8 cellular contexts compared by ENCODE assay signal in the genomic region with DNA sequence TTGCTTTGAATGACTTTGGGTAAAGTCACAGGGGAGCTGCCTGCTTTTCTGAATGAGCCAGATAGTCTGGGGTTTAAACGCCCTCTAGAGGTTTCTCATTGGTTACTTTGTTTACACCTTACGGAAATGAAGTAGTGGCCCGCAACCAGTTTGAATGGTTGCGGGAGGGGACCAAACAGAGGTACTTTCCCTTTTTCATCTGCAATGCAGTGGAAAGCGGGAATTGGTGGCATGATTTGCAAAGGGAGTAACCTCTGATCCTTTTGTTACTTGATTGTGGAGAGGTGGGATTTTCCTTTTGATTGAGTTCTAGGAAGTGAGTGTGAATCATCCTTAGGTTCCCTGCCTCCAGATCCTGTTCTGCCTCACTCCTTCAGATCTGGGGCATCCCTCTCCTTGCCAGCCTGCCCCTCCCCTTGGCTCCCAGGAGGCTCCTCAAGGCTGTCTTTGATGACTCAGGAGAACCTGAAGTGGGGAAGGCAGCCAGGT. TPM values are rescaled to one million over a fixed set of nuclear protein-coding genes. Genes with fewer than 3 reads are reported as not detected.
A peak's percentile ranks its signal among the peaks of the same experiment; 100 is the strongest.
DNase-seq lines count a peak whose midpoint lies in the region; ATAC-seq, FAIRE-seq and TF ChIP-seq lines count a peak whose summit lies in the region.

No MANE protein-coding gene starts in this region.

- no peak for TF ChIP-seq POLR2A in A549 (IDR thresholded peaks at IDR 0.05; ENCODE audit: low read length)

- H3K4me2 ChIP-seq in A549, result peak overlapping the region; percentile 47
- peak overlapping the region; percentile 72 for H3K4me2 ChIP-seq in GM23248 (ENCODE audit: unreplicated experiment)

- no peak for TF ChIP-seq EP300 in A549 (IDR thresholded peaks at IDR 0.05)

- H3K9ac ChIP-seq in GM23248 (no peak overlapping the region), adipocyte (ENCODE audit: low read length) (no peak overlapping the region)

- H3K4me1 ChIP-seq in A549 (peaks cover 9% of the 10 kb centered on the region; the same call in 1 of the 3 replicates), GM23248 (ENCODE audit: insufficient read depth) (peaks cover 30% of the 10 kb centered on the region), adipocyte (ENCODE audit: control insufficient read depth, insufficient read depth, low read length) (peaks cover 26% of the 10 kb centered on the region)

- H3K4me3 ChIP-seq in A549, result no peak overlapping the region
- H3K4me3 ChIP-seq in GM23248, result peak overlapping the region; percentile 52
- H3K4me3 ChIP-seq in adipocyte (ENCODE audit: low read length), result peak overlapping the region; percentile 53

- no peaks in the 10 kb centered on the region for H3K9me2 ChIP-seq in GM23248 (ENCODE audit: insufficient read depth)

- TF ChIP-seq CTCF in A549 (IDR thresholded peaks at IDR 0.05) (peak; percentile 43), LNCAP (IDR thresholded peaks at IDR 0.05) (peak; percentile 52; the same call in 1 of the 2 replicates)

- peak; percentile 70 to 79; a peak in 4 of 6 replicates for ATAC-seq in A549

- no peaks in the 10 kb centered on the region for H3K9me3 ChIP-seq in A549
- no peaks in the 10 kb centered on the region for H3K9me3 ChIP-seq in GM23248 (ENCODE audit: low read depth)
- H3K9me3 ChIP-seq in adipocyte (ENCODE audit: control insufficient read depth, low read length), result no peaks in the 10 kb centered on the region

- peaks cover 9% of the 10 kb centered on the region; the same call in 1 of the 2 replicates for H3F3A ChIP-seq in GM23248 (ENCODE audit: insufficient read depth)

- peak in 1 of 2 experiments; percentile 13; a peak in 2 of 5 replicates for TF ChIP-seq RAD21 in A549 (conservative IDR thresholded peaks at IDR 0.05 in 1 of 2, IDR thresholded peaks at IDR 0.05 in 1 of 2)

- 7% methylated on average over 5 of the region's 5 CpGs for WGBS in A549 (ENCODE audit: missing lambda C conversion rate)
- WGBS in GM23248 (ENCODE audit: low coverage in 1 of 2, low lambda C conversion rate in 2 of 2, missing lambda C conversion rate in 2 of 2), 2 experiments, result 0 to 1% methylated on average over 5 of the region's 5 CpGs

- H3K27ac ChIP-seq in A549, result no peak overlapping the region; a peak in 1 of 6 replicates
- H3K27ac ChIP-seq in GM23248, result no peak overlapping the region

- H2AFZ ChIP-seq in GM23248, result peak overlapping the region; percentile 61; the same call in 1 of the 2 replicates

- no peaks in the 10 kb centered on the region for H3K79me2 ChIP-seq in GM23248 (ENCODE audit: insufficient read depth)

- POLR2A ChIA-PET in A549 (lab: Yijun Ruan, JAX), result no interaction called here

- in situ Hi-C loops in GM23248 (cut with MboI), result no loop called here

- H3K27me3 ChIP-seq in GM23248 (replicated peaks; ENCODE audit: insufficient read depth) (no peaks in the 10 kb centered on the region), adipocyte (replicated peaks; ENCODE audit: control insufficient read depth, insufficient read depth, low read length) (no peaks in the 10 kb centered on the region)

- DNase-seq in A549 (ENCODE audit: low read depth in 1 of 2, low spot score in 1 of 2) (peak in 1 of 2 experiments; percentile 25), EH (ENCODE audit: low read depth) (peak; percentile 60), GM23248 (peak; percentile 52), adipocyte (ENCODE audit: low read depth) (peak; percentile 57), left kidney (ENCODE audit: low read depth, low spot score) (peak; percentile 65), hippocampal formation (lab: John Stamatoyannopoulos, UW) (no peak)
- DNase-seq in NK-92 treated with Interleukin-12 subunit alpha and Interleukin-12 subunit beta, amount 100 ng/mL, for 24 hours (lab: John Stamatoyannopoulos, UW), result no peak

- no peaks in the 10 kb centered on the region for H3K36me3 ChIP-seq in GM23248 (ENCODE audit: low read depth)
- no peaks in the 10 kb centered on the region for H3K36me3 ChIP-seq in adipocyte (ENCODE audit: control insufficient read depth, insufficient read depth, low read length, severe bottlenecking)

- H4K20me1 ChIP-seq in GM23248 (ENCODE audit: insufficient read depth), result no peaks in the 10 kb centered on the region

- CTCF ChIA-PET in A549 (lab: Yijun Ruan, JAX), result no interaction called here

- FAIRE-seq in A549 (lab: Jason Lieb, UNC), result no peak

TF ChIP-seq in A549, 52 proteins besides CTCF, POLR2A, EP300 and RAD21:
- TF ChIP-seq CEBPB (IDR thresholded peaks at IDR 0.05) (no peak), MAX (IDR thresholded peaks at IDR 0.05) (no peak), HOXA7 (CRISPR knock-in tag; IDR thresholded peaks at IDR 0.05) (no peak), MAZ (IDR thresholded peaks at IDR 0.05; ENCODE audit: borderline replicate concordance, low read depth, low read length) (no peak), HOXB13 (CRISPR knock-in tag; IDR thresholded peaks at IDR 0.05; ENCODE audit: low read depth) (no peak), CBX2 (IDR thresholded peaks at IDR 0.05; ENCODE audit: borderline replicate concordance, low read depth) (no peak), RNF2 (IDR thresholded peaks at IDR 0.05; ENCODE audit: borderline replicate concordance, low read depth) (no peak), GATA3 (IDR thresholded peaks at IDR 0.05; ENCODE audit: borderline replicate concordance) (no peak), CHD2 (IDR thresholded peaks at IDR 0.05; ENCODE audit: low read length, partially characterized antibody) (no peak), HDAC2 (IDR thresholded peaks at IDR 0.05) (no peak), CHD4 (IDR thresholded peaks at IDR 0.05; ENCODE audit: borderline replicate concordance) (no peak), BHLHE40 (IDR thresholded peaks at IDR 0.05; ENCODE audit: low read depth, low read length) (no peak), CBX8 (IDR thresholded peaks at IDR 0.05) (no peak), NFE2L2 (conservative IDR thresholded peaks at IDR 0.05; ENCODE audit: low read length) (no peak), TFCP2L1 (CRISPR knock-in tag; IDR thresholded peaks at IDR 0.05) (no peak), MAFK (IDR thresholded peaks at IDR 0.05; ENCODE audit: partially characterized antibody) (no peak), EHMT2 (IDR thresholded peaks at IDR 0.05; ENCODE audit: low read depth) (no peak), RCOR1 (IDR thresholded peaks at IDR 0.05; ENCODE audit: low read depth, low read length) (no peak)
- TF ChIP-seq, protein P1, sequence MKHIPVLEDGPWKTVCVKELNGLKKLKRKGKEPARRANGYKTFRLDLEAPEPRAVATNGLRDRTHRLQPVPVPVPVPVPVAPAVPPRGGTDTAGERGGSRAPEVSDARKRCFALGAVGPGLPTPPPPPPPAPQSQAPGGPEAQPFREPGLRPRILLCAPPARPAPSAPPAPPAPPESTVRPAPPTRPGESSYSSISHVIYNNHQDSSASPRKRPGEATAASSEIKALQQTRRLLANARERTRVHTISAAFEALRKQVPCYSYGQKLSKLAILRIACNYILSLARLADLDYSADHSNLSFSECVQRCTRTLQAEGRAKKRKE (CRISPR knock-in tag; IDR thresholded peaks at IDR 0.05; ENCODE audit: low read depth), result no peak
TF ChIP-seq in A549: peak in this region for 0.

RNA-seq across cellular contexts. Expression of gene GLYATL1, which starts 15.9 kb away (rescaled TPM):
- 0.10 and 0.13 TPM in 2 replicates for polyA plus RNA-seq in A549 (2011; rRNA removed)
- polyA plus RNA-seq in A549 (2012; cell fraction: cytosol; rRNA removed), result 0.07 TPM in 1 of 2 replicates, not detected in the other
- polyA plus RNA-seq in A549 (2012; cell fraction: nucleus; rRNA removed), result 0.08 TPM in 1 of 2 replicates, not detected in the other
- 0.14 to 0.24 TPM in 2 of 3 replicates, not detected in the other for polyA plus RNA-seq in A549 (2017; fragmentation: RNase III; extraction: RNeasy Plus Mini Kit Qiagen cat#74134 plus additional on column Dnase treatment)
- not detected in 2 replicates for polyA minus RNA-seq in A549 (2011; rRNA and poly(A)+ RNA removed)
- total RNA-seq in GM23248 (2014; rRNA removed; shearing (Covaris generic)), result not detected in 2 replicates
- polyA plus RNA-seq in GM23248 (2016; fragmentation: Nextera tagmentation; extraction: Ambion mirVana), result 0.22 and 0.54 TPM in 2 replicates

Comparison
In these comparisons a context has a peak if more than half of its experiments do, and no peak if none do; other contexts are left out.
1. DNase-seq: peak in EH (single experiment), GM23248 (single experiment), adipocyte (single experiment) and left kidney (single experiment); none in NK-92 treated with Interleukin-12 subunit alpha and Interleukin-12 subunit beta, amount 100 ng/mL, for 24 hours (single experiment) and hippocampal formation (0 of 2).